ENCODE assay signal across 10 cellular contexts in genomic region chr9:91420471-91421021, GRCh38. TPM values are rescaled to one million over a fixed set of nuclear protein-coding genes. Genes with fewer than 3 reads are reported as not detected.
DNase-seq lines count a peak whose midpoint lies in the region; ATAC-seq and TF ChIP-seq lines count a peak whose summit lies in the region.
"Had no signal": no experiment of that assay in that cellular context is flagged by ENCODE, and none has a peak within 500 bp of the region (broad histone marks: within the 10 kb centered on the region; RNA-seq: fewer than 3 reads in every experiment).

No MANE protein-coding gene starts in this region.

- POLR2A ChIA-PET in CD8-positive, alpha-beta T cell (lab: Charles Lee): no interaction called here
- POLR2A ChIA-PET in T-cell (lab: Charles Lee): no interaction called here

- peak overlapping the region; percentile 95 for H3K4me2 ChIP-seq in fibroblast of lung (ENCODE audit: extremely low read depth, insufficient read depth, low read length)

- no peak overlapping the region for H3K27ac Mint-ChIP-seq in CD8-positive, alpha-beta T cell
- H3K27ac Mint-ChIP-seq in T-cell (peak overlapping the region in 1 of 2 donors; percentile 28), osteocyte (ENCODE audit: unreplicated experiment) (peak overlapping the region; percentile 89)

- no peak for ATAC-seq in CD8-positive, alpha-beta T cell
- ATAC-seq in T-cell (replicated peaks in 1 of 4): no peak
- no peak for ATAC-seq in HG02870 (IDR thresholded peaks at IDR 0.05; ENCODE audit: unreplicated experiment)
- ATAC-seq in HG03521 (IDR thresholded peaks at IDR 0.05; ENCODE audit: unreplicated experiment): no peak
- ATAC-seq: GM12878 had no signal

- no peak for DNase-seq in CD8-positive, alpha-beta T cell
- DNase-seq in T-cell (no peak), fibroblast of lung (ENCODE audit: low read depth in 2 of 2) (peak; percentile 52 to 59), osteocyte (ENCODE audit: extremely low spot score, unreplicated experiment) (peak; percentile 21), NCI-H146 (lab: John Stamatoyannopoulos, UW) (no peak), NAMALWA (ENCODE audit: low spot score) (no peak)
- DNase-seq: stimulated activated CD4-positive, alpha-beta T cell treated with anti-CD3 and anti-CD28 coated beads, Interleukin-2, amount 100 ng/mL, for 48 hours had no signal

- no peaks in the 10 kb centered on the region for H3K9me3 Mint-ChIP-seq in CD8-positive, alpha-beta T cell
- H3K9me3 Mint-ChIP-seq in T-cell (no peaks in the 10 kb centered on the region), osteocyte (ENCODE audit: unreplicated experiment) (no peaks in the 10 kb centered on the region)

- intact Hi-C loops in CD8-positive, alpha-beta T cell (cut with DNase I, micrococcal nuclease): loop anchor here (5.0 to 10.0 kb wide), 7 partner anchors 226 to 1816 kb away; partner anchors contain the start of genes SPTLC1 (in 2 of the 2) and GADD45G (in 1 of the 2)

- H3K27me3 Mint-ChIP-seq in CD8-positive, alpha-beta T cell (ENCODE audit: low read depth): peaks cover 38% of the 10 kb centered on the region
- H3K27me3 Mint-ChIP-seq in T-cell (peaks cover 23 to 56% of the 10 kb centered on the region in 2 donors), osteocyte (ENCODE audit: unreplicated experiment) (no peaks in the 10 kb centered on the region)

- no peaks in the 10 kb centered on the region for H3K36me3 ChIP-seq in CD8-positive, alpha-beta T cell (ENCODE audit: insufficient read depth, low read length)
- H3K36me3 ChIP-seq in fibroblast of lung (ENCODE audit: control insufficient read depth, insufficient read depth, low read length): no peaks in the 10 kb centered on the region

- CTCF ChIA-PET in CD8-positive, alpha-beta T cell (lab: Charles Lee): interaction anchor here (1.8 kb wide), 1 partner anchor 12 kb away, joined by 4 read pairs; no protein-coding TSS in a partner anchor
- CTCF ChIA-PET in T-cell (lab: Charles Lee): no interaction called here

- H2AFZ ChIP-seq in fibroblast of lung (ENCODE audit: low read length): no peak overlapping the region

- H3K79me2 ChIP-seq in fibroblast of lung (ENCODE audit: control insufficient read depth, insufficient read depth, low read length): peaks cover 71% of the 10 kb centered on the region

- H4K20me1 ChIP-seq in fibroblast of lung (ENCODE audit: control insufficient read depth, extremely low read depth, insufficient read depth, low read length): no peaks in the 10 kb centered on the region

- peaks cover 37% of the 10 kb centered on the region for H3K4me1 Mint-ChIP-seq in CD8-positive, alpha-beta T cell (ENCODE audit: low read depth)
- peaks cover 33 to 49% (median 39%) of the 10 kb centered on the region in 3 donors for H3K4me1 Mint-ChIP-seq in T-cell
- H3K4me1 Mint-ChIP-seq in osteocyte (ENCODE audit: unreplicated experiment): peaks cover 63% of the 10 kb centered on the region

- H3K9ac ChIP-seq in fibroblast of lung (ENCODE audit: insufficient read depth, low read length): peak overlapping the region; percentile 89

- no peaks in the 10 kb centered on the region for H3K9me3 ChIP-seq in CD8-positive, alpha-beta T cell (ENCODE audit: low read length)
- no peaks in the 10 kb centered on the region for H3K9me3 ChIP-seq in fibroblast of lung (ENCODE audit: control insufficient read depth, insufficient read depth, low read depth, low read length)

- no peak overlapping the region for H3K4me3 ChIP-seq in CD8-positive, alpha-beta T cell (ENCODE audit: low read depth, low read length)
- peak overlapping the region; percentile 75 to 89 (median 86) for H3K4me3 ChIP-seq in fibroblast of lung (replicated peaks in 1 of 4; ENCODE audit: control extremely low read depth in 1 of 4, insufficient read depth in 1 of 4, low read depth in 3 of 4, low read length in 4 of 4)
- H3K4me3 ChIP-seq: GM12878 had no signal

- H3K27me3 ChIP-seq in CD8-positive, alpha-beta T cell (ENCODE audit: insufficient read depth, low read length): peaks cover 15% of the 10 kb centered on the region
- no peaks in the 10 kb centered on the region for H3K27me3 ChIP-seq in fibroblast of lung (ENCODE audit: control insufficient read depth, insufficient read depth, low read length)

- H3K36me3 Mint-ChIP-seq in CD8-positive, alpha-beta T cell: peaks cover 3% of the 10 kb centered on the region
- no peaks in the 10 kb centered on the region for H3K36me3 Mint-ChIP-seq in T-cell
- H3K36me3 Mint-ChIP-seq in osteocyte (ENCODE audit: unreplicated experiment): no peaks in the 10 kb centered on the region

- H3K27ac ChIP-seq in CD8-positive, alpha-beta T cell (ENCODE audit: low read depth, low read length): no peak overlapping the region
- peak overlapping the region; percentile 92 for H3K27ac ChIP-seq in fibroblast of lung (ENCODE audit: insufficient read depth, low read length)

- H3K4me3 Mint-ChIP-seq in CD8-positive, alpha-beta T cell: peak overlapping the region; percentile 56
- H3K4me3 Mint-ChIP-seq in T-cell (peak overlapping the region in 2 of 3 donors; percentile 37 to 41), osteocyte (ENCODE audit: unreplicated experiment) (peak overlapping the region; percentile 99)

- TF ChIP-seq CTCF in CD8-positive, alpha-beta T cell (IDR thresholded peaks at IDR 0.05): no peak
- peak in 1 of 2 donors; percentile 3 for TF ChIP-seq CTCF in fibroblast of lung (conservative IDR thresholded peaks at IDR 0.05 in 1 of 2, IDR thresholded peaks at IDR 0.05 in 1 of 2; ENCODE audit: low read depth in 1 of 2, low read length in 2 of 2)
- no peak for TF ChIP-seq CTCF in osteocyte (IDR thresholded peaks at IDR 0.05)

- peaks cover 38% of the 10 kb centered on the region for H3K4me1 ChIP-seq in CD8-positive, alpha-beta T cell (ENCODE audit: insufficient read depth, low read length)
- peaks cover 18% of the 10 kb centered on the region for H3K4me1 ChIP-seq in fibroblast of lung (ENCODE audit: control insufficient read depth, extremely low read depth, insufficient read depth, low read length)

RNA-seq across cellular contexts. Expression of gene NFIL3, which starts 3.1 kb away (rescaled TPM):
- total RNA-seq in CD8-positive, alpha-beta T cell: 10 to 100 TPM; 42.9 to 43.1 TPM
- total RNA-seq in T-cell (10 to 100 TPM in 2 of 5 donors, 1 to 10 TPM in 3; 3.1 to 18.3 (median 3.9) TPM), fibroblast of lung (62.3 and 70.1 TPM in 2 replicates), osteocyte (23.9 and 24.0 TPM in 2 replicates)
- polyA plus RNA-seq in fibroblast of lung: 43.2 and 58.7 TPM in 2 replicates
- polyA plus RNA-seq in fibroblast of lung (2012): 38.6 and 47.1 TPM in 2 replicates
- polyA minus RNA-seq in fibroblast of lung (ENCODE audit: low replicate concordance): 5.3 and 7.1 TPM in 2 replicates

RNA-seq across cellular contexts. Expression of gene AUH, which starts 58.8 kb away (rescaled TPM):
- 10 to 100 TPM; 13.4 to 15.2 TPM for total RNA-seq in CD8-positive, alpha-beta T cell
- total RNA-seq in T-cell (10 to 100 TPM; 17.2 to 24.6 (median 21.6) TPM), fibroblast of lung (44.7 and 55.5 TPM in 2 replicates), osteocyte (14.6 and 14.8 TPM in 2 replicates)
- polyA plus RNA-seq in fibroblast of lung: 10.3 and 11.3 TPM in 2 replicates
- polyA plus RNA-seq in fibroblast of lung (2012): 10.1 and 11.7 TPM in 2 replicates
- polyA minus RNA-seq in fibroblast of lung (ENCODE audit: low replicate concordance): 0.22 and 0.31 TPM in 2 replicates

Comparison
In these comparisons a context has a peak if more than half of its experiments do, and no peak if none do; other contexts are left out.
1. DNase-seq: peak in fibroblast of lung (2 of 2) and osteocyte (single experiment); none in CD8-positive, alpha-beta T cell (0 of 7), T-cell (0 of 34), NCI-H146 (single experiment) and NAMALWA (single experiment).
2. H3K4me3 Mint-ChIP-seq: peak in every context shown above with its lines; median percentile 99 in osteocyte; 56 in CD8-positive, alpha-beta T cell; 39 in T-cell.